8 cellular contexts compared by ENCODE assay signal in the genomic region with DNA sequence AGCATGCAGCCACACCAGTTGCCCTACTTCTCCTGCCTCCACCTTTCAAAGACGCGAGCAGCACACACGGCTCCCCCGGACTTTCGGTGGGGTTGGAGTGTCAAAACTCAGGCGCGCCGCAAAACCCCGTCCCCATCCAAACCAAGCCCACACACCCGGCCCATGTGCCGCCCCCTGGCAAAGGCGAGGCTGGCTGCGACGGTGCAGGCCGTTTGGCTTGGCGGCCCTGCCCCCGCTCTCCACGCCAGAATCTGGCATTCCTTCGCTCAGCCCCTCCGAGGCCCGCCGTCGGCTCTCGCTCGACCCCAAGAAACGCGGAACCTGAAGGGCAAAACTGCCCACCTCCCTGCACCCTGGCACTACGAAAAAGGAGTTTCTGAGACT. TPM values are rescaled to one million over a fixed set of nuclear protein-coding genes. Genes with fewer than 3 reads are reported as not detected.
A peak's percentile ranks its signal among the peaks of the same experiment; 100 is the strongest.
DNase-seq lines count a peak whose midpoint lies in the region; ATAC-seq and TF ChIP-seq lines count a peak whose summit lies in the region.
"Not testable (repeated sequence)": the region's sequence is repeated elsewhere in the genome, so short reads cannot be mapped to it uniquely, and the experiment has no call there.

No MANE protein-coding gene starts in this region.

- H3K27ac ChIP-seq in KOPT-K1 (ENCODE audit: low read depth, low read length, poor library complexity, severe bottlenecking) (peak overlapping the region; percentile 14), esophagus squamous epithelium (peak overlapping the region; percentile 91 to 96 (median 92)), right lobe of liver (peak overlapping the region; percentile 60 to 73 (median 73)), thoracic aorta (peak overlapping the region; percentile 89 to 92)

- H3K36me3 ChIP-seq in KOPT-K1 (ENCODE audit: insufficient read depth, low read length); adipocyte (ENCODE audit: control insufficient read depth, insufficient read depth, low read length, severe bottlenecking); esophagus squamous epithelium; right lobe of liver; thoracic aorta: not testable (repeated sequence)

- POLR2A ChIA-PET in activated CD4-positive, alpha-beta T cell treated with anti-CD3 and anti-CD28 coated beads, Interleukin-2, amount 10 ng/mL, durations not matched to agents 7 days and 5 days (lab: Charles Lee) = not testable (repeated sequence)

- peaks cover 16% of the 10 kb centered on the region for H3K4me1 Mint-ChIP-seq in CD14-positive monocyte
- H3K4me1 Mint-ChIP-seq in activated CD4-positive, alpha-beta T cell treated with anti-CD3 and anti-CD28 coated beads, Interleukin-2, amount 10 ng/mL, durations not matched to agents 7 days and 5 days; progenitor cell of endocrine pancreas (ENCODE audit: low read depth): not testable (repeated sequence)

- H3K27me3 Mint-ChIP-seq in CD14-positive monocyte (ENCODE audit: low read depth in 3 of 3); activated CD4-positive, alpha-beta T cell treated with anti-CD3 and anti-CD28 coated beads, Interleukin-2, amount 10 ng/mL, durations not matched to agents 7 days and 5 days; progenitor cell of endocrine pancreas: not testable (repeated sequence)

- H3K4me3 ChIP-seq in adipocyte (ENCODE audit: low read length) (peak overlapping the region; percentile 68), esophagus squamous epithelium (peak overlapping the region; percentile 62 to 82 (median 76)), right lobe of liver (peak overlapping the region; percentile 55 to 66 (median 59)), thoracic aorta (peak overlapping the region; percentile 88)

- H3K4me3 Mint-ChIP-seq in CD14-positive monocyte (peak overlapping the region; percentile 47 to 76), progenitor cell of endocrine pancreas (ENCODE audit: low read depth) (peak overlapping the region; percentile 66)
- H3K4me3 Mint-ChIP-seq in activated CD4-positive, alpha-beta T cell treated with anti-CD3 and anti-CD28 coated beads, Interleukin-2, amount 10 ng/mL, durations not matched to agents 7 days and 5 days = peak overlapping the region; percentile 67

- H3K4me1 ChIP-seq in adipocyte (ENCODE audit: control insufficient read depth, insufficient read depth, low read length); right lobe of liver; thoracic aorta (ENCODE audit: control insufficient read depth in 1 of 2, low read depth in 2 of 2): not testable (repeated sequence)
- peaks cover 0 to 22% (median 0%) of the 10 kb centered on the region in 3 donors for H3K4me1 ChIP-seq in esophagus squamous epithelium

- ATAC-seq in right lobe of liver; thoracic aorta (ENCODE audit: insufficient number of reproducible peaks, low FRiP score, low read depth): not testable (repeated sequence)

- peak overlapping the region; percentile 71 for H3K9ac ChIP-seq in adipocyte (ENCODE audit: low read length)

- H3K9me3 ChIP-seq in KOPT-K1 (ENCODE audit: insufficient read depth, low read length, poor library complexity, severe bottlenecking); adipocyte (ENCODE audit: control insufficient read depth, low read length); esophagus squamous epithelium; right lobe of liver; thoracic aorta: not testable (repeated sequence)

- no CpG with 5 or more reads among the region's 28 CpGs for WGBS in esophagus squamous epithelium, 2 donors
- WGBS in right lobe of liver (ENCODE audit: insufficient coverage, low coverage, low lambda C conversion rate, missing lambda C conversion rate) = no CpG with 5 or more reads among the region's 28 CpGs

- not testable (repeated sequence) for H3K36me3 Mint-ChIP-seq in CD14-positive monocyte; activated CD4-positive, alpha-beta T cell treated with anti-CD3 and anti-CD28 coated beads, Interleukin-2, amount 10 ng/mL, durations not matched to agents 7 days and 5 days (ENCODE audit: low read depth); progenitor cell of endocrine pancreas (ENCODE audit: insufficient read depth)

- not testable (repeated sequence) for DNase-seq in CD14-positive monocyte (ENCODE audit: low spot score); adipocyte (ENCODE audit: low read depth); esophagus squamous epithelium (lab: John Stamatoyannopoulos, UW); thoracic aorta (ENCODE audit: low spot score)
- peak; percentile 23 for DNase-seq in activated CD4-positive, alpha-beta T cell treated with anti-CD3 and anti-CD28 coated beads, Interleukin-2, amount 10 ng/mL, durations not matched to agents 7 days and 5 days
- DNase-seq in right lobe of liver (peak in 2 of 3 donors; percentile 10 to 56), progenitor cell of endocrine pancreas (ENCODE audit: low spot score, unreplicated experiment) (peak; percentile 15)

- intact Hi-C loops in CD14-positive monocyte (cut with micrococcal nuclease); esophagus squamous epithelium (cut with DNase I); right lobe of liver (cut with DNase I): not testable (repeated sequence)

- peak overlapping the region in 2 of 7 donors; percentile 72 to 74 for H3K27ac Mint-ChIP-seq in CD14-positive monocyte
- peak overlapping the region; percentile 46 for H3K27ac Mint-ChIP-seq in activated CD4-positive, alpha-beta T cell treated with anti-CD3 and anti-CD28 coated beads, Interleukin-2, amount 10 ng/mL, durations not matched to agents 7 days and 5 days
- not testable (repeated sequence) for H3K27ac Mint-ChIP-seq in progenitor cell of endocrine pancreas

- not testable (repeated sequence) for TF ChIP-seq CTCF in CD14-positive monocyte (IDR thresholded peaks at IDR 0.05); esophagus squamous epithelium (IDR thresholded peaks at IDR 0.05); right lobe of liver (IDR thresholded peaks at IDR 0.05); progenitor cell of endocrine pancreas (IDR thresholded peaks at IDR 0.05; ENCODE audit: unreplicated experiment); thoracic aorta (IDR thresholded peaks at IDR 0.05)

- not testable (repeated sequence) for H3K27me3 ChIP-seq in adipocyte (replicated peaks; ENCODE audit: control insufficient read depth, insufficient read depth, low read length); esophagus squamous epithelium; right lobe of liver; thoracic aorta (replicated peaks; ENCODE audit: insufficient read depth)

- TF ChIP-seq POLR2A in esophagus squamous epithelium (IDR thresholded peaks at IDR 0.05); right lobe of liver (IDR thresholded peaks at IDR 0.05): not testable (repeated sequence)

- CTCF ChIA-PET in activated CD4-positive, alpha-beta T cell treated with anti-CD3 and anti-CD28 coated beads, Interleukin-2, amount 10 ng/mL, durations not matched to agents 7 days and 5 days (lab: Charles Lee) = not testable (repeated sequence)

- not testable (repeated sequence) for H3K9me3 Mint-ChIP-seq in CD14-positive monocyte; activated CD4-positive, alpha-beta T cell treated with anti-CD3 and anti-CD28 coated beads, Interleukin-2, amount 10 ng/mL, durations not matched to agents 7 days and 5 days; progenitor cell of endocrine pancreas (ENCODE audit: low read depth)

RNA-seq across cellular contexts. Expression of gene NOTCH2, which starts 0.8 kb away (rescaled TPM):
- polyA plus RNA-seq in CD14-positive monocyte = 10 to 100 TPM; 47.3 to 86.6 TPM
- total RNA-seq in activated CD4-positive, alpha-beta T cell treated with anti-CD3 and anti-CD28 coated beads, Interleukin-2, amount 10 ng/mL, durations not matched to agents 7 days and 5 days = 10 to 100 TPM; 64.0 to 76.0 TPM
- total RNA-seq in esophagus squamous epithelium (10 to 100 TPM; 57.4 to 83.7 (median 75.8) TPM), right lobe of liver (10 to 100 TPM; 32.4 to 75.2 (median 49.0) TPM), progenitor cell of endocrine pancreas (107 and 112 TPM in 2 replicates), thoracic aorta (100 to 1,000 TPM; 171 to 190 TPM)

Comparison
In these comparisons a context has a peak if more than half of its experiments do, and no peak if none do; other contexts are left out.
1. H3K27ac ChIP-seq: peak in every context shown above with its lines; median percentile 92 in esophagus squamous epithelium; 90 in thoracic aorta; 73 in right lobe of liver; 14 in KOPT-K1.